ENCODE assay signal across 8 cellular contexts in genomic region chr6:10659697-10660348, GRCh38. TPM values are rescaled to one million over a fixed set of nuclear protein-coding genes. Genes with fewer than 3 reads are reported as not detected.
A peak's percentile ranks its signal among the peaks of the same experiment; 100 is the strongest.
DNase-seq lines count a peak whose midpoint lies in the region; TF ChIP-seq lines count a peak whose summit lies in the region.

No MANE protein-coding gene starts in this region.

- H3K9me3 Mint-ChIP-seq in neural crest cell (peaks cover 9% of the 10 kb centered on the region), MCF 10A (ENCODE audit: unreplicated experiment) (no peaks in the 10 kb centered on the region)

- peak; percentile 31 for DNase-seq in COLO668 (lab: John Stamatoyannopoulos, UW; ENCODE audit: unreplicated experiment)
- peak; percentile 62 for DNase-seq in NCI-H146 (lab: John Stamatoyannopoulos, UW)
- no peak for DNase-seq in epithelial cell of esophagus (ENCODE audit: low read depth)
- DNase-seq in neural crest cell (ENCODE audit: low read depth, low spot score), result peak; percentile 9
- DNase-seq in OCI-M1 (lab: John Stamatoyannopoulos, UW), result no peak
- no peak for DNase-seq in COLO829 (ENCODE audit: low spot score)
- no peak for DNase-seq in MCF 10A (ENCODE audit: unreplicated experiment)
- no peak for DNase-seq in NCI-H748 (lab: John Stamatoyannopoulos, UW; ENCODE audit: unreplicated experiment)

- H3K4me3 Mint-ChIP-seq in neural crest cell, result no peak overlapping the region
- H3K4me3 Mint-ChIP-seq in MCF 10A (ENCODE audit: unreplicated experiment), result no peak overlapping the region

- intact Hi-C loops in MCF 10A (cut with micrococcal nuclease), result no loop called here

- peaks cover 11% of the 10 kb centered on the region for H3K27me3 Mint-ChIP-seq in neural crest cell (ENCODE audit: low read depth)
- no peaks in the 10 kb centered on the region for H3K27me3 Mint-ChIP-seq in MCF 10A (ENCODE audit: insufficient read depth, unreplicated experiment)

- BruUV-seq in MCF 10A (replicated peaks; lab: Mats Ljungman, UMichigan), result no TSS peak

- POLR2A ChIA-PET in MCF 10A (lab: Yijun Ruan, JAX), result no interaction called here

- TF ChIP-seq CTCF in epithelial cell of esophagus (IDR thresholded peaks at IDR 0.05; ENCODE audit: insufficient read depth, low read depth, low read length, missing control alignments) (no peak), neural crest cell (conservative IDR thresholded peaks at IDR 0.05) (no peak), MCF 10A (IDR thresholded peaks at IDR 0.05; ENCODE audit: unreplicated experiment) (no peak)

- H3K36me3 Mint-ChIP-seq in neural crest cell (ENCODE audit: low read depth) (peaks cover 4% of the 10 kb centered on the region), MCF 10A (ENCODE audit: insufficient read depth, unreplicated experiment) (no peaks in the 10 kb centered on the region)

- CTCF ChIA-PET in MCF 10A (lab: Yijun Ruan, JAX), result interaction anchor here (0.7 to 1.0 kb wide), 3 partner anchors 149 to 412 kb away, joined by 3 to 7 read pairs (median 4); no protein-coding TSS in a partner anchor

- no peaks in the 10 kb centered on the region for H3K4me1 Mint-ChIP-seq in neural crest cell
- no peaks in the 10 kb centered on the region for H3K4me1 Mint-ChIP-seq in MCF 10A (ENCODE audit: insufficient read depth, unreplicated experiment)

- no peak overlapping the region for H3K27ac Mint-ChIP-seq in neural crest cell (ENCODE audit: unreplicated experiment)
- H3K27ac Mint-ChIP-seq in MCF 10A (ENCODE audit: low read depth, unreplicated experiment), result no peak overlapping the region

- peak overlapping the region; percentile 23 for H3K4me3 ChIP-seq in epithelial cell of esophagus (ENCODE audit: low read length)

RNA-seq across cellular contexts. Expression of gene C6orf52, which starts 34.6 kb away (rescaled TPM):
- 5.3 and 8.2 TPM in 2 replicates for total RNA-seq in neural crest cell
- 5.0 and 6.5 TPM in 2 replicates for total RNA-seq in MCF 10A (2022)

RNA-seq across cellular contexts. Expression of gene PAK1IP1, which starts 34.9 kb away (rescaled TPM):
- total RNA-seq in neural crest cell, result 21.6 and 25.4 TPM in 2 replicates
- total RNA-seq in MCF 10A (2022), result 27.0 and 38.1 TPM in 2 replicates

Comparison
In these comparisons a context has a peak if more than half of its experiments do, and no peak if none do; other contexts are left out.
1. DNase-seq: peak in COLO668 (single experiment), NCI-H146 (single experiment) and neural crest cell (single experiment); none in epithelial cell of esophagus (single experiment), OCI-M1 (single experiment), COLO829 (single experiment), MCF 10A (single experiment) and NCI-H748 (single experiment).